1 cellular context compared by ENCODE assay signal in the genomic region with DNA sequence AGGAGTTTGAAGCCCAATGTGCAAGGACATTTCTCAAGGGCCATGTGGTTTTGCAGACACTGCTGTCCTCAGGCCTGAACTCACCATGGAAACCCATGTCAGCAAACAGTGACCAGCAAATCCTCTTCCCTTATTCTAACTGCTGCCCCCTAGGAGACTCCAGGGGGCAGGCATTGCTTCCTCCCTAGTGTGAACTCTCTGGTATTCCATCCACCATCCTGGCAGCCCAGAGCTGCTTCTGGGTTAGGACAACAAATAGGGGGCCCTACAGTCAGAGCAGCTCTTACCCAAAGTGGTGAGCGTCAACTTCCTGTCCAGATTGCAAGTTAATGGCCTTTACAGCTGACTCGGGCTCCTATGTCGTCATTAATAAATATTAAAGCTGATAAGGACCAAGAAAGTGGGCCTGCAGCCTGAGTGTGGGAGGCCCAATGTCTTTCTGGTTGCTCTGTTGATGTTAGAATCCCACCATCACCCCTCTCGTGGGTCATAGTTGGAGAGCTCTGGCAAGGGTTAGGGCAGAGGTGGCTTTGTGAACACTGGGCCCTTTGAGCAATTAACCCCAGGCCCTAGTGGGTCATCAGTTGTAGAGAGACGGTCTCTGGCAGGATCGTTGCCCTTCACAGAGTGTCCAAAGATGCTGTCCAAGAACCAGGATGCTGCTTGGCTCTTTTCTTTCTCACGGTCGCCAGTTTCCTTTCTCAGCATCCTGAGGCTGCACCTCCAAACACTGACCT.
TF ChIP-seq lines count a peak whose summit lies in the region.

No MANE protein-coding gene starts in this region.

TF ChIP-seq in IMR-90, 13 proteins besides CTCF, POLR2A, EP300 and RAD21:
- TF ChIP-seq FOS (IDR thresholded peaks at IDR 0.05; ENCODE audit: low read depth, low read length) (no peak), MXI1 (IDR thresholded peaks at IDR 0.05; ENCODE audit: borderline replicate concordance, low read depth, low read length) (no peak), SMC3 (IDR thresholded peaks at IDR 0.05; ENCODE audit: low read depth, low read length) (no peak), RFX5 (IDR thresholded peaks at IDR 0.05; ENCODE audit: low read depth, low read length) (no peak), CHD1 (IDR thresholded peaks at IDR 0.05; ENCODE audit: low read depth, low read length) (no peak), MAZ (IDR thresholded peaks at IDR 0.05; ENCODE audit: borderline replicate concordance, low read depth, low read length) (no peak), MAFK (IDR thresholded peaks at IDR 0.05; ENCODE audit: low read depth, low read length) (no peak), BHLHE40 (IDR thresholded peaks at IDR 0.05; ENCODE audit: low read depth, low read length) (no peak), RCOR1 (IDR thresholded peaks at IDR 0.05; ENCODE audit: insufficient replicate concordance, low read length) (no peak), NFE2L2 (IDR thresholded peaks at IDR 0.05; ENCODE audit: low read depth, low read length) (no peak), CEBPB (IDR thresholded peaks at IDR 0.05; ENCODE audit: low read depth, low read length) (no peak)
- TF ChIP-seq, protein P1, sequence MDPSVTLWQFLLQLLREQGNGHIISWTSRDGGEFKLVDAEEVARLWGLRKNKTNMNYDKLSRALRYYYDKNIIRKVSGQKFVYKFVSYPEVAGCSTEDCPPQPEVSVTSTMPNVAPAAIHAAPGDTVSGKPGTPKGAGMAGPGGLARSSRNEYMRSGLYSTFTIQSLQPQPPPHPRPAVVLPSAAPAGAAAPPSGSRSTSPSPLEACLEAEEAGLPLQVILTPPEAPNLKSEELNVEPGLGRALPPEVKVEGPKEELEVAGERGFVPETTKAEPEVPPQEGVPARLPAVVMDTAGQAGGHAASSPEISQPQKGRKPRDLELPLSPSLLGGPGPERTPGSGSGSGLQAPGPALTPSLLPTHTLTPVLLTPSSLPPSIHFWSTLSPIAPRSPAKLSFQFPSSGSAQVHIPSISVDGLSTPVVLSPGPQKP (IDR thresholded peaks at IDR 0.05; ENCODE audit: borderline replicate concordance, low read depth, low read length), result no peak
- TF ChIP-seq, protein P2, sequence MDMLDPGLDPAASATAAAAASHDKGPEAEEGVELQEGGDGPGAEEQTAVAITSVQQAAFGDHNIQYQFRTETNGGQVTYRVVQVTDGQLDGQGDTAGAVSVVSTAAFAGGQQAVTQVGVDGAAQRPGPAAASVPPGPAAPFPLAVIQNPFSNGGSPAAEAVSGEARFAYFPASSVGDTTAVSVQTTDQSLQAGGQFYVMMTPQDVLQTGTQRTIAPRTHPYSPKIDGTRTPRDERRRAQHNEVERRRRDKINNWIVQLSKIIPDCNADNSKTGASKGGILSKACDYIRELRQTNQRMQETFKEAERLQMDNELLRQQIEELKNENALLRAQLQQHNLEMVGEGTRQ (IDR thresholded peaks at IDR 0.05; ENCODE audit: low read depth, low read length), result no peak
